In the genomic region with DNA sequence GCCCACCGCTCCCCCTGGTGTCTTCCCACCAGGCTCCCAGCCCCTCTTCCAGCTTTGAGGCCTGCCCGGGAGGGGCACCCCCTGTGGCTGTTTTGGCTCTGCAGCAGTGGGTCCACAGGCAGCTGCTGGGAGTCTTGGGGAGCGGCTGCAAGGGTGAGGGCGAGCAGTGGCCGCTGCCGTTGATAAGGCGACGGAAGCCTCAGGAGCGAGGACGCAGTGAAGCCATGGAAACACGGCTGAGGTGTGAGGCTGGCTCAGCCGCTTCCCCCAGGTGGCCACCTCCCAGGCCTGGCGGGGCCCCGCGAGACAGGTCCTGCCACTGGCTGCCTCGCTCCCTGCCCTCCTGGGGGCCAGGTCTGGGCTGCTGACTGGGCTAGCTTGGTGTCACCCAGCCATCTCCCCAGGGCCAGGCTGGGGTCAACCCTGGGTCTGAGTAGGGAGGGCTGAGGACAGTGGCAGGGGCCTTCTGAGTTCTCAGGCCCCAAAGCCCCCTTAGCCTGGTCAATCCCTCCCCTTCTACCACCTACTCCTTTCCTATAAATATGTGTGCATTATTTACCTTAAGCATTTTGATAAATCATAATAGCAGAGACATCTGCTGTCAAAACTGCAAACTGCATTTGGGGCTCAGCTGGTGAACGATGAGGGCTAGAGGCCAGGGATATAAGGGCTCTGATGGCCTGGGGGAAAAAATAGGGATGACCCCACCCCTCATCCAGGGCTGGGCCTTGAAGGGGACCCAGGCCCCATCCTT, we compare ENCODE assay signal across 1 cellular context.
TF ChIP-seq lines count a peak whose summit lies in the region.

No MANE protein-coding gene starts in this region.

TF ChIP-seq in K562, 482 proteins besides CTCF, POLR2A, EP300 and RAD21 (continued from another document and continues in another):
- TF ChIP-seq JUND (IDR thresholded peaks at IDR 0.05; ENCODE audit: borderline replicate concordance, low read depth, low read length) (0 out of 2 replicates have a peak, but pooled peaks have one; percentile 6), JUND (tag; IDR thresholded peaks at IDR 0.05; ENCODE audit: borderline replicate concordance, low read depth, low read length) (no peak; the same call in 2 of the 3 replicates), ZNF717 (CRISPR knock-in tag; IDR thresholded peaks at IDR 0.05) (no peak), MEIS2 (IDR thresholded peaks at IDR 0.05; ENCODE audit: partially characterized antibody) (no peak), FIP1L1 (IDR thresholded peaks at IDR 0.05; ENCODE audit: low read depth, low read length, poor library complexity, severe bottlenecking) (no peak), NCOA4 (IDR thresholded peaks at IDR 0.05; ENCODE audit: partially characterized antibody) (no peak), TCFL5 (CRISPR knock-in tag; conservative IDR thresholded peaks at IDR 0.05) (no peak), NRF1 (conservative IDR thresholded peaks at IDR 0.05 in 1 of 2, IDR thresholded peaks at IDR 0.05 in 1 of 2) (no peak; a peak in 1 of 4 replicates), MXI1 (IDR thresholded peaks at IDR 0.05; ENCODE audit: low read depth, low read length) (0 out of 2 replicates have a peak, but pooled peaks have one; percentile 27), LCOR (CRISPR knock-in tag; IDR thresholded peaks at IDR 0.05) (0 out of 2 replicates have a peak, but pooled peaks have one; percentile 55), SRSF9 (IDR thresholded peaks at IDR 0.05; ENCODE audit: borderline replicate concordance, low read depth, low read length) (no peak), CAMTA2 (CRISPR knock-in tag; conservative IDR thresholded peaks at IDR 0.05) (no peak), YBX1 (IDR thresholded peaks at IDR 0.05) (no peak), XRCC5 (IDR thresholded peaks at IDR 0.05; ENCODE audit: low read depth, low read length) (no peak), IRF2 (CRISPR knock-in tag; IDR thresholded peaks at IDR 0.05) (no peak), PRMT5 (CRISPR knock-in tag; IDR thresholded peaks at IDR 0.05) (no peak), RUNX1 (IDR thresholded peaks at IDR 0.05; ENCODE audit: low read depth) (no peak), TAF1 (IDR thresholded peaks at IDR 0.05; ENCODE audit: control insufficient read depth, extremely low read depth, insufficient read depth, low read length, severe bottlenecking) (no peak), BMI1 (IDR thresholded peaks at IDR 0.05; ENCODE audit: low read length) (no peak), COPS2 (conservative IDR thresholded peaks at IDR 0.05) (no peak), ZNF24 (IDR thresholded peaks at IDR 0.05) (0 out of 2 replicates have a peak, but pooled peaks have one; percentile 13), ZNF324 (CRISPR knock-in tag; IDR thresholded peaks at IDR 0.05) (0 out of 2 replicates have a peak, but pooled peaks have one; percentile 15), SAFB2 (IDR thresholded peaks at IDR 0.05; ENCODE audit: borderline replicate concordance, low read depth, low read length, severe bottlenecking) (no peak), MYC (IDR thresholded peaks at IDR 0.05; ENCODE audit: low read depth, low read length) (no peak), MYC (CRISPR knock-in tag; IDR thresholded peaks at IDR 0.05; ENCODE audit: borderline replicate concordance, low read depth) (no peak), RFX7 (CRISPR knock-in tag; IDR thresholded peaks at IDR 0.05) (no peak), ZNF785 (CRISPR knock-in tag; IDR thresholded peaks at IDR 0.05) (no peak), ZNF766 (CRISPR knock-in tag; conservative IDR thresholded peaks at IDR 0.05) (no peak), SMC3 (conservative IDR thresholded peaks at IDR 0.05; ENCODE audit: insufficient read depth, low read depth, low read length) (peak; percentile 45; the same call in 1 of the 2 replicates), MBD2 (IDR thresholded peaks at IDR 0.05; ENCODE audit: borderline replicate concordance, low read depth) (no peak), ZNF583 (CRISPR knock-in tag; IDR thresholded peaks at IDR 0.05) (no peak), ZBTB1 (CRISPR knock-in tag; IDR thresholded peaks at IDR 0.05; ENCODE audit: borderline replicate concordance, low read depth) (no peak), SP1 (CRISPR knock-in tag; IDR thresholded peaks at IDR 0.05) (0 out of 2 replicates have a peak, but pooled peaks have one; percentile 39), GTF2E2 (tag; IDR thresholded peaks at IDR 0.05) (no peak), MAZ (CRISPR knock-in tag; conservative IDR thresholded peaks at IDR 0.05 in 1 of 2, IDR thresholded peaks at IDR 0.05 in 1 of 2) (peak; percentile 18 to 73; a peak in 3 of 4 replicates), PCBP2 (IDR thresholded peaks at IDR 0.05; ENCODE audit: low read depth, low read length, poor library complexity, severe bottlenecking) (no peak), MED1 (CRISPR knock-in tag; IDR thresholded peaks at IDR 0.05; ENCODE audit: borderline replicate concordance) (no peak), KHSRP (IDR thresholded peaks at IDR 0.05) (no peak), L3MBTL2 (IDR thresholded peaks at IDR 0.05) (peak; percentile 70), SIRT6 (IDR thresholded peaks at IDR 0.05; ENCODE audit: low read depth, low read length) (no peak), ESRRA (IDR thresholded peaks at IDR 0.05; ENCODE audit: borderline replicate concordance, low read depth) (no peak), CXXC5 (CRISPR knock-in tag; IDR thresholded peaks at IDR 0.05) (peak; percentile 77), CBFA2T3 (IDR thresholded peaks at IDR 0.05) (peak; percentile 27; the same call in 1 of the 2 replicates), CREM (IDR thresholded peaks at IDR 0.05; ENCODE audit: low read depth) (peak; percentile 61)
- TF ChIP-seq, protein P1, sequence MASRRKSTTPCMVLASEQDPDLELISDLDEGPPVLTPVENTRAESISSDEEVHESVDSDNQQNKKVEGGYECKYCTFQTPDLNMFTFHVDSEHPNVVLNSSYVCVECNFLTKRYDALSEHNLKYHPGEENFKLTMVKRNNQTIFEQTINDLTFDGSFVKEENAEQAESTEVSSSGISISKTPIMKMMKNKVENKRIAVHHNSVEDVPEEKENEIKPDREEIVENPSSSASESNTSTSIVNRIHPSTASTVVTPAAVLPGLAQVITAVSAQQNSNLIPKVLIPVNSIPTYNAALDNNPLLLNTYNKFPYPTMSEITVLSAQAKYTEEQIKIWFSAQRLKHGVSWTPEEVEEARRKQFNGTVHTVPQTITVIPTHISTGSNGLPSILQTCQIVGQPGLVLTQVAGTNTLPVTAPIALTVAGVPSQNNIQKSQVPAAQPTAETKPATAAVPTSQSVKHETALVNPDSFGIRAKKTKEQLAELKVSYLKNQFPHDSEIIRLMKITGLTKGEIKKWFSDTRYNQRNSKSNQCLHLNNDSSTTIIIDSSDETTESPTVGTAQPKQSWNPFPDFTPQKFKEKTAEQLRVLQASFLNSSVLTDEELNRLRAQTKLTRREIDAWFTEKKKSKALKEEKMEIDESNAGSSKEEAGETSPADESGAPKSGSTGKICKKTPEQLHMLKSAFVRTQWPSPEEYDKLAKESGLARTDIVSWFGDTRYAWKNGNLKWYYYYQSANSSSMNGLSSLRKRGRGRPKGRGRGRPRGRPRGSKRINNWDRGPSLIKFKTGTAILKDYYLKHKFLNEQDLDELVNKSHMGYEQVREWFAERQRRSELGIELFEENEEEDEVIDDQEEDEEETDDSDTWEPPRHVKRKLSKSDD (conservative IDR thresholded peaks at IDR 0.05; ENCODE audit: low read length): no peak
- TF ChIP-seq, protein P2, sequence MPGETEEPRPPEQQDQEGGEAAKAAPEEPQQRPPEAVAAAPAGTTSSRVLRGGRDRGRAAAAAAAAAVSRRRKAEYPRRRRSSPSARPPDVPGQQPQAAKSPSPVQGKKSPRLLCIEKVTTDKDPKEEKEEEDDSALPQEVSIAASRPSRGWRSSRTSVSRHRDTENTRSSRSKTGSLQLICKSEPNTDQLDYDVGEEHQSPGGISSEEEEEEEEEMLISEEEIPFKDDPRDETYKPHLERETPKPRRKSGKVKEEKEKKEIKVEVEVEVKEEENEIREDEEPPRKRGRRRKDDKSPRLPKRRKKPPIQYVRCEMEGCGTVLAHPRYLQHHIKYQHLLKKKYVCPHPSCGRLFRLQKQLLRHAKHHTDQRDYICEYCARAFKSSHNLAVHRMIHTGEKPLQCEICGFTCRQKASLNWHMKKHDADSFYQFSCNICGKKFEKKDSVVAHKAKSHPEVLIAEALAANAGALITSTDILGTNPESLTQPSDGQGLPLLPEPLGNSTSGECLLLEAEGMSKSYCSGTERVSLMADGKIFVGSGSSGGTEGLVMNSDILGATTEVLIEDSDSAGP (CRISPR knock-in tag; IDR thresholded peaks at IDR 0.05): no peak
- TF ChIP-seq, protein P3, sequence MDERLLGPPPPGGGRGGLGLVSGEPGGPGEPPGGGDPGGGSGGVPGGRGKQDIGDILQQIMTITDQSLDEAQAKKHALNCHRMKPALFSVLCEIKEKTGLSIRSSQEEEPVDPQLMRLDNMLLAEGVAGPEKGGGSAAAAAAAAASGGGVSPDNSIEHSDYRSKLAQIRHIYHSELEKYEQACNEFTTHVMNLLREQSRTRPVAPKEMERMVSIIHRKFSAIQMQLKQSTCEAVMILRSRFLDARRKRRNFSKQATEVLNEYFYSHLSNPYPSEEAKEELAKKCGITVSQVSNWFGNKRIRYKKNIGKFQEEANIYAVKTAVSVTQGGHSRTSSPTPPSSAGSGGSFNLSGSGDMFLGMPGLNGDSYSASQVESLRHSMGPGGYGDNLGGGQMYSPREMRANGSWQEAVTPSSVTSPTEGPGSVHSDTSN (CRISPR knock-in tag; IDR thresholded peaks at IDR 0.05; ENCODE audit: low read depth): no peak
- TF ChIP-seq, protein P3 (tag; conservative IDR thresholded peaks at IDR 0.05; ENCODE audit: low read depth): no peak
- TF ChIP-seq, protein P4, sequence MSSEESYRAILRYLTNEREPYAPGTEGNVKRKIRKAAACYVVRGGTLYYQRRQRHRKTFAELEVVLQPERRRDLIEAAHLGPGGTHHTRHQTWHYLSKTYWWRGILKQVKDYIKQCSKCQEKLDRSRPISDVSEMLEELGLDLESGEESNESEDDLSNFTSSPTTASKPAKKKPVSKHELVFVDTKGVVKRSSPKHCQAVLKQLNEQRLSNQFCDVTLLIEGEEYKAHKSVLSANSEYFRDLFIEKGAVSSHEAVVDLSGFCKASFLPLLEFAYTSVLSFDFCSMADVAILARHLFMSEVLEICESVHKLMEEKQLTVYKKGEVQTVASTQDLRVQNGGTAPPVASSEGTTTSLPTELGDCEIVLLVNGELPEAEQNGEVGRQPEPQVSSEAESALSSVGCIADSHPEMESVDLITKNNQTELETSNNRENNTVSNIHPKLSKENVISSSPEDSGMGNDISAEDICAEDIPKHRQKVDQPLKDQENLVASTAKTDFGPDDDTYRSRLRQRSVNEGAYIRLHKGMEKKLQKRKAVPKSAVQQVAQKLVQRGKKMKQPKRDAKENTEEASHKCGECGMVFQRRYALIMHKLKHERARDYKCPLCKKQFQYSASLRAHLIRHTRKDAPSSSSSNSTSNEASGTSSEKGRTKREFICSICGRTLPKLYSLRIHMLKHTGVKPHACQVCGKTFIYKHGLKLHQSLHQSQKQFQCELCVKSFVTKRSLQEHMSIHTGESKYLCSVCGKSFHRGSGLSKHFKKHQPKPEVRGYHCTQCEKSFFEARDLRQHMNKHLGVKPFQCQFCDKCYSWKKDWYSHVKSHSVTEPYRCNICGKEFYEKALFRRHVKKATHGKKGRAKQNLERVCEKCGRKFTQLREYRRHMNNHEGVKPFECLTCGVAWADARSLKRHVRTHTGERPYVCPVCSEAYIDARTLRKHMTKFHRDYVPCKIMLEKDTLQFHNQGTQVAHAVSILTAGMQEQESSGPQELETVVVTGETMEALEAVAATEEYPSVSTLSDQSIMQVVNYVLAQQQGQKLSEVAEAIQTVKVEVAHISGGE (CRISPR knock-in tag; IDR thresholded peaks at IDR 0.05): no peak
- TF ChIP-seq, protein P5, sequence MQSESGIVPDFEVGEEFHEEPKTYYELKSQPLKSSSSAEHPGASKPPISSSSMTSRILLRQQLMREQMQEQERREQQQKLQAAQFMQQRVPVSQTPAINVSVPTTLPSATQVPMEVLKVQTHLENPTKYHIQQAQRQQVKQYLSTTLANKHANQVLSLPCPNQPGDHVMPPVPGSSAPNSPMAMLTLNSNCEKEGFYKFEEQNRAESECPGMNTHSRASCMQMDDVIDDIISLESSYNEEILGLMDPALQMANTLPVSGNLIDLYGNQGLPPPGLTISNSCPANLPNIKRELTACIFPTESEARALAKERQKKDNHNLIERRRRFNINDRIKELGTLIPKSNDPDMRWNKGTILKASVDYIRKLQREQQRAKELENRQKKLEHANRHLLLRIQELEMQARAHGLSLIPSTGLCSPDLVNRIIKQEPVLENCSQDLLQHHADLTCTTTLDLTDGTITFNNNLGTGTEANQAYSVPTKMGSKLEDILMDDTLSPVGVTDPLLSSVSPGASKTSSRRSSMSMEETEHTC (IDR thresholded peaks at IDR 0.05): no peak
- TF ChIP-seq, protein P6, sequence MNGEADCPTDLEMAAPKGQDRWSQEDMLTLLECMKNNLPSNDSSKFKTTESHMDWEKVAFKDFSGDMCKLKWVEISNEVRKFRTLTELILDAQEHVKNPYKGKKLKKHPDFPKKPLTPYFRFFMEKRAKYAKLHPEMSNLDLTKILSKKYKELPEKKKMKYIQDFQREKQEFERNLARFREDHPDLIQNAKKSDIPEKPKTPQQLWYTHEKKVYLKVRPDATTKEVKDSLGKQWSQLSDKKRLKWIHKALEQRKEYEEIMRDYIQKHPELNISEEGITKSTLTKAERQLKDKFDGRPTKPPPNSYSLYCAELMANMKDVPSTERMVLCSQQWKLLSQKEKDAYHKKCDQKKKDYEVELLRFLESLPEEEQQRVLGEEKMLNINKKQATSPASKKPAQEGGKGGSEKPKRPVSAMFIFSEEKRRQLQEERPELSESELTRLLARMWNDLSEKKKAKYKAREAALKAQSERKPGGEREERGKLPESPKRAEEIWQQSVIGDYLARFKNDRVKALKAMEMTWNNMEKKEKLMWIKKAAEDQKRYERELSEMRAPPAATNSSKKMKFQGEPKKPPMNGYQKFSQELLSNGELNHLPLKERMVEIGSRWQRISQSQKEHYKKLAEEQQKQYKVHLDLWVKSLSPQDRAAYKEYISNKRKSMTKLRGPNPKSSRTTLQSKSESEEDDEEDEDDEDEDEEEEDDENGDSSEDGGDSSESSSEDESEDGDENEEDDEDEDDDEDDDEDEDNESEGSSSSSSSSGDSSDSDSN (IDR thresholded peaks at IDR 0.05; ENCODE audit: borderline replicate concordance in 1 of 2, low read depth in 2 of 2, low read length in 2 of 2): 0 out of 4 replicates have a peak, but pooled peaks of 1 of the 2 experiments have one; percentile 37
- TF ChIP-seq, protein P7, sequence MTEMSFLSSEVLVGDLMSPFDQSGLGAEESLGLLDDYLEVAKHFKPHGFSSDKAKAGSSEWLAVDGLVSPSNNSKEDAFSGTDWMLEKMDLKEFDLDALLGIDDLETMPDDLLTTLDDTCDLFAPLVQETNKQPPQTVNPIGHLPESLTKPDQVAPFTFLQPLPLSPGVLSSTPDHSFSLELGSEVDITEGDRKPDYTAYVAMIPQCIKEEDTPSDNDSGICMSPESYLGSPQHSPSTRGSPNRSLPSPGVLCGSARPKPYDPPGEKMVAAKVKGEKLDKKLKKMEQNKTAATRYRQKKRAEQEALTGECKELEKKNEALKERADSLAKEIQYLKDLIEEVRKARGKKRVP (CRISPR knock-in tag; IDR thresholded peaks at IDR 0.05): 0 out of 2 replicates have a peak, but pooled peaks have one; percentile 13
